1 cellular context compared by ENCODE assay signal in genomic region chr22:19643448-19644313, GRCh38.
TF ChIP-seq lines count a peak whose summit lies in the region.

No MANE protein-coding gene starts in this region.

TF ChIP-seq in H1, 55 proteins besides CTCF, POLR2A, EP300 and RAD21 (continued from another document):
- TF ChIP-seq ATF2 (IDR thresholded peaks at IDR 0.05; ENCODE audit: low read length) (no peak), FOSL1 (IDR thresholded peaks at IDR 0.05; ENCODE audit: insufficient read depth, low read depth, low read length) (no peak), JUND (IDR thresholded peaks at IDR 0.05; ENCODE audit: low read length) (no peak), CHD2 (IDR thresholded peaks at IDR 0.05; ENCODE audit: low read length) (no peak), TBP (IDR thresholded peaks at IDR 0.05; ENCODE audit: low read depth, low read length) (no peak), SRF (IDR thresholded peaks at IDR 0.05; ENCODE audit: low read depth, low read length) (no peak), RNF2 (IDR thresholded peaks at IDR 0.05; ENCODE audit: borderline replicate concordance, low read depth, low read length, missing control alignments, poor library complexity, severe bottlenecking) (no peak), CBX5 (IDR thresholded peaks at IDR 0.05; ENCODE audit: low read depth, low read length) (no peak), KDM1A (IDR thresholded peaks at IDR 0.05; ENCODE audit: borderline replicate concordance, low read length) (no peak), NANOG (IDR thresholded peaks at IDR 0.05; ENCODE audit: insufficient read depth, low read depth, low read length, poor library complexity, severe bottlenecking) (no peak), KDM4A (IDR thresholded peaks at IDR 0.05; ENCODE audit: low read depth, low read length, severe bottlenecking) (no peak), SIX5 (IDR thresholded peaks at IDR 0.05; ENCODE audit: low read depth, low read length) (no peak), SAP30 (IDR thresholded peaks at IDR 0.05; ENCODE audit: insufficient read depth, insufficient replicate concordance, low read length) (no peak), KDM5A (IDR thresholded peaks at IDR 0.05; ENCODE audit: low read length) (no peak)
